In the genomic region with DNA sequence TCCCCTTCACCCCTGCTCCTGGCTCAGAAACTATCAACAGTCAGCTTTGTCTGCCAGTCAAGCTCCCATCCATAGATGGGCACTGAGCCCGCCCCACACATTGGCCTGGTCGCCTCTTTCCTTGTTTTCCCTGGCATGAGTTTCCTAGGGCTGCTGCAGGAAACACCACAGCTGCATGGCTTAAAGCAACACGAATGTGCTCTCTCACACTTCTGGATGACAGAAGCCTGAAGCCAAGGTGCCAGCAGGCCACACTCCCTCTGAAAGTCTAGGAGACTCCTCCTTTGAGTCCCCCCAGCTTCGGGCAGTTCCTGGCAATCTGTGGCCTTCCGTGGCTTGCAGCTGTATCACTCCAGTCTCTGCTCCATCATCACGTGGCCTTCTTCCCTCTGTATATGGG, we compare ENCODE assay signal across 16 cellular contexts.
DNase-seq lines count a peak whose midpoint lies in the region; ATAC-seq, FAIRE-seq and TF ChIP-seq lines count a peak whose summit lies in the region.
"Had no signal": no experiment of that assay in that cellular context is flagged by ENCODE, and none has a peak within 500 bp of the region (broad histone marks: within the 10 kb centered on the region; RNA-seq: fewer than 3 reads in every experiment).

No MANE protein-coding gene starts in this region.

- H3K27ac ChIP-seq in caudate nucleus (ENCODE audit: low read depth, low read length) (peak overlapping the region; percentile 74), HepG2 (ENCODE audit: extremely low read length, insufficient read depth, low read length) (no peak overlapping the region), sigmoid colon (no peak overlapping the region)
- no peak overlapping the region for H3K27ac ChIP-seq in CD8-positive, alpha-beta T cell (ENCODE audit: low read depth, low read length)
- H3K27ac ChIP-seq: esophagus muscularis mucosa, thoracic aorta had no signal

- peaks cover 7% of the 10 kb centered on the region for H3K27me3 Mint-ChIP-seq in CD8-positive, alpha-beta T cell (ENCODE audit: low read depth)

- TF ChIP-seq RAD21 in HepG2 (CRISPR knock-in tag; IDR thresholded peaks at IDR 0.05) = no peak

- in situ Hi-C loops in HepG2 (cut with HindIII; ENCODE audit: extremely low pct_ligation_motif_present, low pct_unique_long_range_greater_than_20kb) = no loop called here

- H3K4me3 ChIP-seq in MG63 (no peak overlapping the region), HepG2 (replicated peaks in 1 of 3; ENCODE audit: insufficient read depth in 1 of 3, low read depth in 2 of 3, low read length in 3 of 3) (no peak overlapping the region), sigmoid colon (no peak overlapping the region)
- H3K4me3 ChIP-seq in CD8-positive, alpha-beta T cell (ENCODE audit: low read depth, low read length) = no peak overlapping the region
- H3K4me3 ChIP-seq: esophagus muscularis mucosa, HAP-1, lung, thoracic aorta had no signal

- no TSS peak for BruUV-seq in HepG2 (replicated peaks; lab: Mats Ljungman, UMichigan)

- H3K27me3 ChIP-seq in MG63 (no peaks in the 10 kb centered on the region), HepG2 (ENCODE audit: control insufficient read depth in 1 of 2, insufficient read depth in 2 of 2, low read length in 2 of 2) (no peaks in the 10 kb centered on the region), sigmoid colon (no peaks in the 10 kb centered on the region)
- no peaks in the 10 kb centered on the region for H3K27me3 ChIP-seq in CD8-positive, alpha-beta T cell (ENCODE audit: insufficient read depth, low read length)
- H3K27me3 ChIP-seq: esophagus muscularis mucosa had no signal

- no peak overlapping the region for H3K4me3 Mint-ChIP-seq in CD8-positive, alpha-beta T cell

- ATAC-seq in HepG2 (no peak), HG02571 (IDR thresholded peaks at IDR 0.05; ENCODE audit: unreplicated experiment) (no peak)
- ATAC-seq in CD8-positive, alpha-beta T cell = no peak

- H2AFZ ChIP-seq in HepG2 (ENCODE audit: low read length) = no peak overlapping the region

- no peak for TF ChIP-seq CTCF in HepG2 (CRISPR knock-in tag; IDR thresholded peaks at IDR 0.05)
- TF ChIP-seq CTCF in sigmoid colon (IDR thresholded peaks at IDR 0.05) = no peak
- TF ChIP-seq CTCF in CD8-positive, alpha-beta T cell (IDR thresholded peaks at IDR 0.05) = no peak

- WGBS in HepG2 (ENCODE audit: low lambda C conversion rate) = 94% methylated on average over 6 of the region's 6 CpGs
- 83 to 84% methylated on average over 6 of the region's 6 CpGs for WGBS in sigmoid colon, 2 donors

- H3K27ac Mint-ChIP-seq in CD8-positive, alpha-beta T cell = no peak overlapping the region

- CTCF ChIA-PET in HepG2 (lab: Yijun Ruan, JAX; ENCODE audit: low intra/inter-chr PET ratio, low total read pairs) = no interaction called here
- CTCF ChIA-PET in CD8-positive, alpha-beta T cell (lab: Charles Lee) = interaction anchor here (0.8 to 1.1 kb wide), 2 partner anchors 28 to 1635 kb away, joined by 3 to 4 read pairs; no protein-coding TSS in a partner anchor

- no peak for TF ChIP-seq EP300 in HepG2 (IDR thresholded peaks at IDR 0.05; ENCODE audit: low read depth in 2 of 2, low read length in 2 of 2)
- TF ChIP-seq EP300 in HepG2 (CRISPR knock-in tag; IDR thresholded peaks at IDR 0.05; ENCODE audit: borderline replicate concordance) = no peak
- no peak for TF ChIP-seq EP300 in sigmoid colon (IDR thresholded peaks at IDR 0.05)

- H3K9me3 ChIP-seq in MG63 (0 out of 2 replicates have a peak, but pooled peaks cover 4% of the 10 kb centered on the region), HepG2 (ENCODE audit: low read length) (no peaks in the 10 kb centered on the region), sigmoid colon (no peaks in the 10 kb centered on the region)
- no peaks in the 10 kb centered on the region for H3K9me3 ChIP-seq in CD8-positive, alpha-beta T cell (ENCODE audit: low read length)
- H3K9me3 ChIP-seq: thoracic aorta had no signal

- no peak for TF ChIP-seq POLR2A in HepG2 (IDR thresholded peaks at IDR 0.05; ENCODE audit: insufficient read depth in 1 of 2, low read depth in 2 of 2, low read length in 2 of 2)
- no peak for TF ChIP-seq POLR2A in sigmoid colon (IDR thresholded peaks at IDR 0.05)

- H3K9ac ChIP-seq in HepG2 (ENCODE audit: insufficient read depth, low read depth, low read length) = no peak overlapping the region

- intact Hi-C loops in HepG2 (cut with micrococcal nuclease; ENCODE audit: unreplicated experiment) (no loop called here), sigmoid colon (cut with DNase I) (no loop called here)
- intact Hi-C loops in CD8-positive, alpha-beta T cell (cut with DNase I, micrococcal nuclease) = no loop called here

- H3K4me2 ChIP-seq in HepG2 (ENCODE audit: low read depth, low read length) = no peak overlapping the region

- no peaks in the 10 kb centered on the region for H3K36me3 Mint-ChIP-seq in CD8-positive, alpha-beta T cell

- POLR2A ChIA-PET in HepG2 (lab: Yijun Ruan, JAX) = interaction anchor here (1.2 kb wide), 1 partner anchor 22 kb away, joined by 3 read pairs; no protein-coding TSS in a partner anchor
- POLR2A ChIA-PET in CD8-positive, alpha-beta T cell (lab: Charles Lee) = no interaction called here

- DNase-seq in MG63 = peak; percentile 84
- DNase-seq in caudate nucleus (lab: John Stamatoyannopoulos, UW) = peak in 46 of 61 donors; percentile 11 to 74 (median 52)
- no peak for DNase-seq in HepG2 (ENCODE audit: low spot score)
- peak; percentile 42 for DNase-seq in sigmoid colon
- DNase-seq in CD8-positive, alpha-beta T cell = no peak
- DNase-seq in activated CD4-positive, CD25-positive, alpha-beta regulatory T cell (lab: John Stamatoyannopoulos, UW) = no peak
- DNase-seq: activated naive CD4-positive, alpha-beta T cell treated with anti-CD3 and anti-CD28 coated beads, Interleukin-2, amount 50 U/mL, for 16 hours; DND-41; NCI-H1092 treated with DMSO at 0.1 percent for 48 hours; stimulated activated CD4-positive, alpha-beta T cell treated with anti-CD3 and anti-CD28 coated beads, Interleukin-15, amount 100 ng/mL, for 24 hours had no signal

- H3K9me3 Mint-ChIP-seq in CD8-positive, alpha-beta T cell = no peaks in the 10 kb centered on the region

- FAIRE-seq in HepG2 (lab: Jason Lieb, UNC) = no peak
- FAIRE-seq: TTC549 had no signal

- H3K36me3 ChIP-seq in MG63 (no peaks in the 10 kb centered on the region), HepG2 (replicated peaks in 1 of 2; ENCODE audit: control insufficient read depth in 1 of 2, insufficient read depth in 2 of 2, low read length in 2 of 2) (peaks cover 1 to 3% of the 10 kb centered on the region in 2 experiments; a peak in 3 of 5 replicates), sigmoid colon (no peaks in the 10 kb centered on the region)
- no peaks in the 10 kb centered on the region for H3K36me3 ChIP-seq in CD8-positive, alpha-beta T cell (ENCODE audit: insufficient read depth, low read length)
- H3K36me3 ChIP-seq: HAP-1, thoracic aorta had no signal

- H3K79me2 ChIP-seq in HepG2 (ENCODE audit: insufficient read depth, low read length) = no peaks in the 10 kb centered on the region

- no peaks in the 10 kb centered on the region for H4K20me1 ChIP-seq in HepG2 (ENCODE audit: insufficient read depth, low read length)

- H3K4me1 Mint-ChIP-seq in CD8-positive, alpha-beta T cell (ENCODE audit: low read depth) = peaks cover 10% of the 10 kb centered on the region

- H3K4me1 ChIP-seq in HepG2 (ENCODE audit: insufficient read depth, low read length) = 0 out of 2 replicates have a peak, but pooled peaks cover 5% of the 10 kb centered on the region
- H3K4me1 ChIP-seq in sigmoid colon = no peaks in the 10 kb centered on the region
- peaks cover 4% of the 10 kb centered on the region for H3K4me1 ChIP-seq in CD8-positive, alpha-beta T cell (ENCODE audit: insufficient read depth, low read length)
- H3K4me1 ChIP-seq: esophagus muscularis mucosa, HAP-1 had no signal

TF ChIP-seq in HepG2, 621 proteins besides CTCF, POLR2A, EP300 and RAD21:
- TF ChIP-seq NFIB (CRISPR knock-in tag; IDR thresholded peaks at IDR 0.05; ENCODE audit: borderline replicate concordance) (0 out of 2 replicates have a peak, but pooled peaks have one; percentile 55), ZNF12 (CRISPR knock-in tag; IDR thresholded peaks at IDR 0.05) (no peak)

Comparison
In these comparisons a context has a peak if more than half of its experiments do, and no peak if none do; other contexts are left out.
1. DNase-seq: peak in MG63 (single experiment), caudate nucleus (46 of 61) and sigmoid colon (single experiment); none in HepG2 (single experiment), CD8-positive, alpha-beta T cell (0 of 7) and activated CD4-positive, CD25-positive, alpha-beta regulatory T cell (0 of 4).